ENCODE assay signal across 1 cellular context in genomic region chr20:25623736-25624499, GRCh38.
A peak's percentile ranks its signal among the peaks of the same experiment; 100 is the strongest.
TF ChIP-seq lines count a peak whose summit lies in the region.

Gene NANP (minus strand): TSS chr20:25624014. CDS start chr20:25623948, 66 bp downstream.

TF ChIP-seq in HEK293, 187 proteins besides CTCF, POLR2A, EP300 and RAD21 (continued from another document and continues in another):
- TF ChIP-seq ZNF518A (tag by site-specific recombination; conservative IDR thresholded peaks at IDR 0.05; ENCODE audit: low read depth): 0 out of 2 replicates have a peak, but pooled peaks have one; percentile 26
- TF ChIP-seq, protein P1, sequence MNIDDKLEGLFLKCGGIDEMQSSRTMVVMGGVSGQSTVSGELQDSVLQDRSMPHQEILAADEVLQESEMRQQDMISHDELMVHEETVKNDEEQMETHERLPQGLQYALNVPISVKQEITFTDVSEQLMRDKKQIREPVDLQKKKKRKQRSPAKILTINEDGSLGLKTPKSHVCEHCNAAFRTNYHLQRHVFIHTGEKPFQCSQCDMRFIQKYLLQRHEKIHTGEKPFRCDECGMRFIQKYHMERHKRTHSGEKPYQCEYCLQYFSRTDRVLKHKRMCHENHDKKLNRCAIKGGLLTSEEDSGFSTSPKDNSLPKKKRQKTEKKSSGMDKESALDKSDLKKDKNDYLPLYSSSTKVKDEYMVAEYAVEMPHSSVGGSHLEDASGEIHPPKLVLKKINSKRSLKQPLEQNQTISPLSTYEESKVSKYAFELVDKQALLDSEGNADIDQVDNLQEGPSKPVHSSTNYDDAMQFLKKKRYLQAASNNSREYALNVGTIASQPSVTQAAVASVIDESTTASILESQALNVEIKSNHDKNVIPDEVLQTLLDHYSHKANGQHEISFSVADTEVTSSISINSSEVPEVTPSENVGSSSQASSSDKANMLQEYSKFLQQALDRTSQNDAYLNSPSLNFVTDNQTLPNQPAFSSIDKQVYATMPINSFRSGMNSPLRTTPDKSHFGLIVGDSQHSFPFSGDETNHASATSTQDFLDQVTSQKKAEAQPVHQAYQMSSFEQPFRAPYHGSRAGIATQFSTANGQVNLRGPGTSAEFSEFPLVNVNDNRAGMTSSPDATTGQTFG (tag by site-specific recombination; IDR thresholded peaks at IDR 0.05; ENCODE audit: borderline replicate concordance): no peak
- TF ChIP-seq, protein P2, sequence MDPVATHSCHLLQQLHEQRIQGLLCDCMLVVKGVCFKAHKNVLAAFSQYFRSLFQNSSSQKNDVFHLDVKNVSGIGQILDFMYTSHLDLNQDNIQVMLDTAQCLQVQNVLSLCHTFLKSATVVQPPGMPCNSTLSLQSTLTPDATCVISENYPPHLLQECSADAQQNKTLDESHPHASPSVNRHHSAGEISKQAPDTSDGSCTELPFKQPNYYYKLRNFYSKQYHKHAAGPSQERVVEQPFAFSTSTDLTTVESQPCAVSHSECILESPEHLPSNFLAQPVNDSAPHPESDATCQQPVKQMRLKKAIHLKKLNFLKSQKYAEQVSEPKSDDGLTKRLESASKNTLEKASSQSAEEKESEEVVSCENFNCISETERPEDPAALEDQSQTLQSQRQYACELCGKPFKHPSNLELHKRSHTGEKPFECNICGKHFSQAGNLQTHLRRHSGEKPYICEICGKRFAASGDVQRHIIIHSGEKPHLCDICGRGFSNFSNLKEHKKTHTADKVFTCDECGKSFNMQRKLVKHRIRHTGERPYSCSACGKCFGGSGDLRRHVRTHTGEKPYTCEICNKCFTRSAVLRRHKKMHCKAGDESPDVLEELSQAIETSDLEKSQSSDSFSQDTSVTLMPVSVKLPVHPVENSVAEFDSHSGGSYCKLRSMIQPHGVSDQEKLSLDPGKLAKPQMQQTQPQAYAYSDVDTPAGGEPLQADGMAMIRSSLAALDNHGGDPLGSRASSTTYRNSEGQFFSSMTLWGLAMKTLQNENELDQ (tag by site-specific recombination; IDR thresholded peaks at IDR 0.05; ENCODE audit: low read depth): no peak
- TF ChIP-seq ZNF211 (tag by site-specific recombination; IDR thresholded peaks at IDR 0.05; ENCODE audit: low read depth): no peak
- no peak for TF ChIP-seq REST (tag by site-specific recombination; IDR thresholded peaks at IDR 0.05)
- TF ChIP-seq, protein P3, sequence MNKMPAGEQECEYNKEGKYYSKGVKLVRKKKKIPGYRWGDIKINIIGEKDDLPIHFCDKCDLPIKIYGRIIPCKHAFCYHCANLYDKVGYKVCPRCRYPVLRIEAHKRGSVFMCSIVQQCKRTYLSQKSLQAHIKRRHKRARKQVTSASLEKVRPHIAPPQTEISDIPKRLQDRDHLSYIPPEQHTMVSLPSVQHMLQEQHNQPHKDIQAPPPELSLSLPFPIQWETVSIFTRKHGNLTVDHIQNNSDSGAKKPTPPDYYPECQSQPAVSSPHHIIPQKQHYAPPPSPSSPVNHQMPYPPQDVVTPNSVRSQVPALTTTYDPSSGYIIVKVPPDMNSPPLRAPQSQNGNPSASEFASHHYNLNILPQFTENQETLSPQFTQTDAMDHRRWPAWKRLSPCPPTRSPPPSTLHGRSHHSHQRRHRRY (tag by site-specific recombination; IDR thresholded peaks at IDR 0.05): no peak
- TF ChIP-seq KLF7 (tag by site-specific recombination; IDR thresholded peaks at IDR 0.05; ENCODE audit: borderline replicate concordance): no peak
- TF ChIP-seq ZNF324 (tag by site-specific recombination; IDR thresholded peaks at IDR 0.05): 0 out of 2 replicates have a peak, but pooled peaks have one; percentile 29
- TF ChIP-seq ZNF585B (tag by site-specific recombination; IDR thresholded peaks at IDR 0.05): 0 out of 2 replicates have a peak, but pooled peaks have one; percentile 25
- TF ChIP-seq ZNF660 (tag by site-specific recombination; IDR thresholded peaks at IDR 0.05): no peak
- no peak for TF ChIP-seq ZNF670 (tag by site-specific recombination; IDR thresholded peaks at IDR 0.05; ENCODE audit: low read depth)
- peak; percentile 80 for TF ChIP-seq ZFP37 (tag by site-specific recombination; IDR thresholded peaks at IDR 0.05)
- no peak for TF ChIP-seq ZNF416 (tag by site-specific recombination; IDR thresholded peaks at IDR 0.05)
- no peak for TF ChIP-seq OSR2 (tag by site-specific recombination; IDR thresholded peaks at IDR 0.05)
- TF ChIP-seq PRDM1 (tag by site-specific recombination; IDR thresholded peaks at IDR 0.05): no peak
- TF ChIP-seq, protein P4, sequence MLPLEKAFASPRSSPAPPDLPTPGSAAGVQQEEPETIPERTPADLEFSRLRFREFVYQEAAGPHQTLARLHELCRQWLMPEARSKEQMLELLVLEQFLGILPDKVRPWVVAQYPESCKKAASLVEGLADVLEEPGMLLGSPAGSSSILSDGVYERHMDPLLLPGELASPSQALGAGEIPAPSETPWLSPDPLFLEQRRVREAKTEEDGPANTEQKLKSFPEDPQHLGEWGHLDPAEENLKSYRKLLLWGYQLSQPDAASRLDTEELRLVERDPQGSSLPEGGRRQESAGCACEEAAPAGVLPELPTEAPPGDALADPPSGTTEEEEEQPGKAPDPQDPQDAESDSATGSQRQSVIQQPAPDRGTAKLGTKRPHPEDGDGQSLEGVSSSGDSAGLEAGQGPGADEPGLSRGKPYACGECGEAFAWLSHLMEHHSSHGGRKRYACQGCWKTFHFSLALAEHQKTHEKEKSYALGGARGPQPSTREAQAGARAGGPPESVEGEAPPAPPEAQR (tag by site-specific recombination; IDR thresholded peaks at IDR 0.05): no peak
- TF ChIP-seq, protein P5, sequence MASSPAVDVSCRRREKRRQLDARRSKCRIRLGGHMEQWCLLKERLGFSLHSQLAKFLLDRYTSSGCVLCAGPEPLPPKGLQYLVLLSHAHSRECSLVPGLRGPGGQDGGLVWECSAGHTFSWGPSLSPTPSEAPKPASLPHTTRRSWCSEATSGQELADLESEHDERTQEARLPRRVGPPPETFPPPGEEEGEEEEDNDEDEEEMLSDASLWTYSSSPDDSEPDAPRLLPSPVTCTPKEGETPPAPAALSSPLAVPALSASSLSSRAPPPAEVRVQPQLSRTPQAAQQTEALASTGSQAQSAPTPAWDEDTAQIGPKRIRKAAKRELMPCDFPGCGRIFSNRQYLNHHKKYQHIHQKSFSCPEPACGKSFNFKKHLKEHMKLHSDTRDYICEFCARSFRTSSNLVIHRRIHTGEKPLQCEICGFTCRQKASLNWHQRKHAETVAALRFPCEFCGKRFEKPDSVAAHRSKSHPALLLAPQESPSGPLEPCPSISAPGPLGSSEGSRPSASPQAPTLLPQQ (tag by site-specific recombination; IDR thresholded peaks at IDR 0.05): peak; percentile 75; the same call in 1 of the 2 replicates
- peak; percentile 56; the same call in 1 of the 2 replicates for TF ChIP-seq KLF16 (tag by site-specific recombination; IDR thresholded peaks at IDR 0.05)
- TF ChIP-seq MYNN (tag by site-specific recombination; IDR thresholded peaks at IDR 0.05; ENCODE audit: borderline replicate concordance): no peak; the same call in 1 of the 2 replicates
- TF ChIP-seq ZSCAN23 (tag by site-specific recombination; IDR thresholded peaks at IDR 0.05): no peak
- TF ChIP-seq WT1 (tag by site-specific recombination; IDR thresholded peaks at IDR 0.05): peak; percentile 40; the same call in 1 of the 2 replicates
- TF ChIP-seq HOXA7 (CRISPR knock-in tag; IDR thresholded peaks at IDR 0.05; ENCODE audit: borderline replicate concordance): no peak
- TF ChIP-seq KLF17 (tag by site-specific recombination; IDR thresholded peaks at IDR 0.05): peak; percentile 72; the same call in 1 of the 2 replicates
- peak; percentile 72 for TF ChIP-seq GLIS1 (tag by site-specific recombination; IDR thresholded peaks at IDR 0.05)
- TF ChIP-seq, protein P6, sequence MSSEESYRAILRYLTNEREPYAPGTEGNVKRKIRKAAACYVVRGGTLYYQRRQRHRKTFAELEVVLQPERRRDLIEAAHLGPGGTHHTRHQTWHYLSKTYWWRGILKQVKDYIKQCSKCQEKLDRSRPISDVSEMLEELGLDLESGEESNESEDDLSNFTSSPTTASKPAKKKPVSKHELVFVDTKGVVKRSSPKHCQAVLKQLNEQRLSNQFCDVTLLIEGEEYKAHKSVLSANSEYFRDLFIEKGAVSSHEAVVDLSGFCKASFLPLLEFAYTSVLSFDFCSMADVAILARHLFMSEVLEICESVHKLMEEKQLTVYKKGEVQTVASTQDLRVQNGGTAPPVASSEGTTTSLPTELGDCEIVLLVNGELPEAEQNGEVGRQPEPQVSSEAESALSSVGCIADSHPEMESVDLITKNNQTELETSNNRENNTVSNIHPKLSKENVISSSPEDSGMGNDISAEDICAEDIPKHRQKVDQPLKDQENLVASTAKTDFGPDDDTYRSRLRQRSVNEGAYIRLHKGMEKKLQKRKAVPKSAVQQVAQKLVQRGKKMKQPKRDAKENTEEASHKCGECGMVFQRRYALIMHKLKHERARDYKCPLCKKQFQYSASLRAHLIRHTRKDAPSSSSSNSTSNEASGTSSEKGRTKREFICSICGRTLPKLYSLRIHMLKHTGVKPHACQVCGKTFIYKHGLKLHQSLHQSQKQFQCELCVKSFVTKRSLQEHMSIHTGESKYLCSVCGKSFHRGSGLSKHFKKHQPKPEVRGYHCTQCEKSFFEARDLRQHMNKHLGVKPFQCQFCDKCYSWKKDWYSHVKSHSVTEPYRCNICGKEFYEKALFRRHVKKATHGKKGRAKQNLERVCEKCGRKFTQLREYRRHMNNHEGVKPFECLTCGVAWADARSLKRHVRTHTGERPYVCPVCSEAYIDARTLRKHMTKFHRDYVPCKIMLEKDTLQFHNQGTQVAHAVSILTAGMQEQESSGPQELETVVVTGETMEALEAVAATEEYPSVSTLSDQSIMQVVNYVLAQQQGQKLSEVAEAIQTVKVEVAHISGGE (tag by site-specific recombination; conservative IDR thresholded peaks at IDR 0.05; ENCODE audit: low read depth): no peak; the same call in 1 of the 2 replicates
- TF ChIP-seq ZNF624 (tag by site-specific recombination; IDR thresholded peaks at IDR 0.05): no peak
- peak; percentile 74 for TF ChIP-seq SP2 (tag by site-specific recombination; IDR thresholded peaks at IDR 0.05)
- peak; percentile 40 for TF ChIP-seq ZSCAN30 (tag by site-specific recombination; IDR thresholded peaks at IDR 0.05)
- TF ChIP-seq, protein P7, sequence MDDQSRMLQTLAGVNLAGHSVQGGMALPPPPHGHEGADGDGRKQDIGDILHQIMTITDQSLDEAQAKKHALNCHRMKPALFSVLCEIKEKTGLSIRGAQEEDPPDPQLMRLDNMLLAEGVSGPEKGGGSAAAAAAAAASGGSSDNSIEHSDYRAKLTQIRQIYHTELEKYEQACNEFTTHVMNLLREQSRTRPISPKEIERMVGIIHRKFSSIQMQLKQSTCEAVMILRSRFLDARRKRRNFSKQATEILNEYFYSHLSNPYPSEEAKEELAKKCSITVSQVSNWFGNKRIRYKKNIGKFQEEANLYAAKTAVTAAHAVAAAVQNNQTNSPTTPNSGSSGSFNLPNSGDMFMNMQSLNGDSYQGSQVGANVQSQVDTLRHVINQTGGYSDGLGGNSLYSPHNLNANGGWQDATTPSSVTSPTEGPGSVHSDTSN (CRISPR knock-in tag; IDR thresholded peaks at IDR 0.05): no peak; the same call in 1 of the 2 replicates
